In the genomic region with DNA sequence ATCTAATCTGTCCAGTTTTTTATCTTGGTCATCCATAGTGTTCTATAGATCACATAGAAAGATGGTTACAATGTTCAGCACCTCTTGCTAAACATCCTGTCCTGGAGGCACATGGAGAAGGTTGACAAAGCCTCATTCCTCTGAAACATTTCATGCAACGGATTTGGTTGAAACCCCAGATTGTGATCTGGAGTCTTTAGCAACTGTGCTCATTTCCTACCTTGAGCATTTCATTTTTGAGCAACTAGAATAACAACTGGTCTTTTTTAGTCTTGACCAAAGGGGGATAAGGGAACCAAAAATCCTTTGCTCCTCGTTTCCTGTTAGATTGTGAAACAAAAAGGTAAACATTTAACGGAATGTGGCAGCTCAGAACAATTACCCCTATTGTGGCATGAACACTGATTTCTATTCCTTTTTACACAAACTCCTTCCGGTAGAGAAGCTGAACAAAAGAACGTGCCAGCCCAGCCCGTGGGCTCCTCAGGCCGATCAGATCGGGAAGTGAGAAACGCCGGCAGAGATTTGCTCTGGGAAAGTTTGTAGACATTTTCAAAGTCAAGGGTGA, we compare ENCODE assay signal across 1 cellular context.
TF ChIP-seq lines count a peak whose summit lies in the region.

No MANE protein-coding gene starts in this region.

TF ChIP-seq in HepG2, 621 proteins besides CTCF, POLR2A, EP300 and RAD21 (continued from another document):
- TF ChIP-seq, protein P1, sequence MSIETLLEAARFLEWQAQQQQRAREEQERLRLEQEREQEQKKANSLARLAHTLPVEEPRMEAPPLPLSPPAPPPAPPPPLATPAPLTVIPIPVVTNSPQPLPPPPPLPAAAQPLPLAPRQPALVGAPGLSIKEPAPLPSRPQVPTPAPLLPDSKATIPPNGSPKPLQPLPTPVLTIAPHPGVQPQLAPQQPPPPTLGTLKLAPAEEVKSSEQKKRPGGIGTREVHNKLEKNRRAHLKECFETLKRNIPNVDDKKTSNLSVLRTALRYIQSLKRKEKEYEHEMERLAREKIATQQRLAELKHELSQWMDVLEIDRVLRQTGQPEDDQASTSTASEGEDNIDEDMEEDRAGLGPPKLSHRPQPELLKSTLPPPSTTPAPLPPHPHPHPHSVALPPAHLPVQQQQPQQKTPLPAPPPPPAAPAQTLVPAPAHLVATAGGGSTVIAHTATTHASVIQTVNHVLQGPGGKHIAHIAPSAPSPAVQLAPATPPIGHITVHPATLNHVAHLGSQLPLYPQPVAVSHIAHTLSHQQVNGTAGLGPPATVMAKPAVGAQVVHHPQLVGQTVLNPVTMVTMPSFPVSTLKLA (IDR thresholded peaks at IDR 0.05) = peak; percentile 8; the same call in 1 of the 2 replicates
- TF ChIP-seq KAT2B (IDR thresholded peaks at IDR 0.05; ENCODE audit: borderline replicate concordance, low read depth, low read length) = no peak
- TF ChIP-seq FOSL1 (CRISPR knock-in tag; IDR thresholded peaks at IDR 0.05; ENCODE audit: borderline replicate concordance) = no peak
- TF ChIP-seq HMGA1 (CRISPR knock-in tag; conservative IDR thresholded peaks at IDR 0.05) = no peak
- peak; percentile 31; the same call in 1 of the 2 replicates for TF ChIP-seq ZNF574 (CRISPR knock-in tag; IDR thresholded peaks at IDR 0.05)
- TF ChIP-seq KDM5A (IDR thresholded peaks at IDR 0.05; ENCODE audit: borderline replicate concordance, low read length) = no peak; the same call in 1 of the 2 replicates
- TF ChIP-seq LCORL (IDR thresholded peaks at IDR 0.05) = peak; percentile 97
- peak; percentile 95 for TF ChIP-seq LCORL (CRISPR knock-in tag; IDR thresholded peaks at IDR 0.05)
- TF ChIP-seq FOXA3 (CRISPR knock-in tag; IDR thresholded peaks at IDR 0.05) = peak; percentile 93
- TF ChIP-seq ZZZ3 (CRISPR knock-in tag; IDR thresholded peaks at IDR 0.05; ENCODE audit: borderline replicate concordance) = no peak
- no peak for TF ChIP-seq TAF15 (IDR thresholded peaks at IDR 0.05; ENCODE audit: low read depth, low read length, poor library complexity, severe bottlenecking)
- no peak for TF ChIP-seq ZFP36L2 (CRISPR knock-in tag; IDR thresholded peaks at IDR 0.05)
- TF ChIP-seq HES4 (CRISPR knock-in tag; IDR thresholded peaks at IDR 0.05; ENCODE audit: borderline replicate concordance) = no peak
- peak; percentile 97 for TF ChIP-seq ETV5 (CRISPR knock-in tag; IDR thresholded peaks at IDR 0.05; ENCODE audit: borderline replicate concordance)
- TF ChIP-seq ZNF558 (CRISPR knock-in tag; IDR thresholded peaks at IDR 0.05; ENCODE audit: borderline replicate concordance) = no peak; the same call in 1 of the 2 replicates
- no peak for TF ChIP-seq SNAI1 (CRISPR knock-in tag; IDR thresholded peaks at IDR 0.05; ENCODE audit: borderline replicate concordance)
- TF ChIP-seq ZNF543 (CRISPR knock-in tag; IDR thresholded peaks at IDR 0.05) = no peak
- peak; percentile 30; the same call in 1 of the 2 replicates for TF ChIP-seq ZMYM4 (CRISPR knock-in tag; IDR thresholded peaks at IDR 0.05)
- TF ChIP-seq ASH2L (IDR thresholded peaks at IDR 0.05; ENCODE audit: insufficient read length, low read depth, low read length) = peak; percentile 80
- TF ChIP-seq CREM (IDR thresholded peaks at IDR 0.05) = peak; percentile 81
- no peak for TF ChIP-seq CREM (CRISPR knock-in tag; IDR thresholded peaks at IDR 0.05)
- peak; percentile 87 for TF ChIP-seq TBX2 (CRISPR knock-in tag; IDR thresholded peaks at IDR 0.05; ENCODE audit: borderline replicate concordance)
- TF ChIP-seq GABPB1 (CRISPR knock-in tag; IDR thresholded peaks at IDR 0.05) = peak; percentile 63
- no peak; the same call in 1 of the 2 replicates for TF ChIP-seq ZBTB20 (CRISPR knock-in tag; IDR thresholded peaks at IDR 0.05; ENCODE audit: borderline replicate concordance, low read depth)
- no peak for TF ChIP-seq SMAD1 (CRISPR knock-in tag; IDR thresholded peaks at IDR 0.05; ENCODE audit: borderline replicate concordance, low read depth)
- 0 out of 2 replicates have a peak, but pooled peaks have one; percentile 79 for TF ChIP-seq NFKBIZ (CRISPR knock-in tag; IDR thresholded peaks at IDR 0.05)
- TF ChIP-seq U2AF2 (IDR thresholded peaks at IDR 0.05; ENCODE audit: low read depth, low read length) = no peak
- peak; percentile 53 for TF ChIP-seq HOXA3 (CRISPR knock-in tag; IDR thresholded peaks at IDR 0.05)
- no peak for TF ChIP-seq ZNF614 (CRISPR knock-in tag; IDR thresholded peaks at IDR 0.05; ENCODE audit: borderline replicate concordance)
- no peak for TF ChIP-seq SUZ12 (IDR thresholded peaks at IDR 0.05; ENCODE audit: low read depth, low read length)
- TF ChIP-seq HMGXB3 (CRISPR knock-in tag; IDR thresholded peaks at IDR 0.05; ENCODE audit: borderline replicate concordance) = 0 out of 2 replicates have a peak, but pooled peaks have one; percentile 13
- TF ChIP-seq, protein P2, sequence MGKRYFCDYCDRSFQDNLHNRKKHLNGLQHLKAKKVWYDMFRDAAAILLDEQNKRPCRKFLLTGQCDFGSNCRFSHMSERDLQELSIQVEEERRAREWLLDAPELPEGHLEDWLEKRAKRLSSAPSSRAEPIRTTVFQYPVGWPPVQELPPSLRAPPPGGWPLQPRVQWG (CRISPR knock-in tag; IDR thresholded peaks at IDR 0.05; ENCODE audit: borderline replicate concordance, low read depth) = no peak
- no peak for TF ChIP-seq PRPF4 (IDR thresholded peaks at IDR 0.05; ENCODE audit: low read depth, low read length, poor library complexity, severe bottlenecking)
- TF ChIP-seq, protein P3, sequence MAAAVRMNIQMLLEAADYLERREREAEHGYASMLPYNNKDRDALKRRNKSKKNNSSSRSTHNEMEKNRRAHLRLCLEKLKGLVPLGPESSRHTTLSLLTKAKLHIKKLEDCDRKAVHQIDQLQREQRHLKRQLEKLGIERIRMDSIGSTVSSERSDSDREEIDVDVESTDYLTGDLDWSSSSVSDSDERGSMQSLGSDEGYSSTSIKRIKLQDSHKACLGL (CRISPR knock-in tag; IDR thresholded peaks at IDR 0.05) = no peak
- TF ChIP-seq FOXJ3 (CRISPR knock-in tag; IDR thresholded peaks at IDR 0.05; ENCODE audit: borderline replicate concordance) = peak; percentile 70; the same call in 1 of the 2 replicates
- no peak for TF ChIP-seq PRDM4 (CRISPR knock-in tag; IDR thresholded peaks at IDR 0.05; ENCODE audit: borderline replicate concordance)
- TF ChIP-seq, protein P4, sequence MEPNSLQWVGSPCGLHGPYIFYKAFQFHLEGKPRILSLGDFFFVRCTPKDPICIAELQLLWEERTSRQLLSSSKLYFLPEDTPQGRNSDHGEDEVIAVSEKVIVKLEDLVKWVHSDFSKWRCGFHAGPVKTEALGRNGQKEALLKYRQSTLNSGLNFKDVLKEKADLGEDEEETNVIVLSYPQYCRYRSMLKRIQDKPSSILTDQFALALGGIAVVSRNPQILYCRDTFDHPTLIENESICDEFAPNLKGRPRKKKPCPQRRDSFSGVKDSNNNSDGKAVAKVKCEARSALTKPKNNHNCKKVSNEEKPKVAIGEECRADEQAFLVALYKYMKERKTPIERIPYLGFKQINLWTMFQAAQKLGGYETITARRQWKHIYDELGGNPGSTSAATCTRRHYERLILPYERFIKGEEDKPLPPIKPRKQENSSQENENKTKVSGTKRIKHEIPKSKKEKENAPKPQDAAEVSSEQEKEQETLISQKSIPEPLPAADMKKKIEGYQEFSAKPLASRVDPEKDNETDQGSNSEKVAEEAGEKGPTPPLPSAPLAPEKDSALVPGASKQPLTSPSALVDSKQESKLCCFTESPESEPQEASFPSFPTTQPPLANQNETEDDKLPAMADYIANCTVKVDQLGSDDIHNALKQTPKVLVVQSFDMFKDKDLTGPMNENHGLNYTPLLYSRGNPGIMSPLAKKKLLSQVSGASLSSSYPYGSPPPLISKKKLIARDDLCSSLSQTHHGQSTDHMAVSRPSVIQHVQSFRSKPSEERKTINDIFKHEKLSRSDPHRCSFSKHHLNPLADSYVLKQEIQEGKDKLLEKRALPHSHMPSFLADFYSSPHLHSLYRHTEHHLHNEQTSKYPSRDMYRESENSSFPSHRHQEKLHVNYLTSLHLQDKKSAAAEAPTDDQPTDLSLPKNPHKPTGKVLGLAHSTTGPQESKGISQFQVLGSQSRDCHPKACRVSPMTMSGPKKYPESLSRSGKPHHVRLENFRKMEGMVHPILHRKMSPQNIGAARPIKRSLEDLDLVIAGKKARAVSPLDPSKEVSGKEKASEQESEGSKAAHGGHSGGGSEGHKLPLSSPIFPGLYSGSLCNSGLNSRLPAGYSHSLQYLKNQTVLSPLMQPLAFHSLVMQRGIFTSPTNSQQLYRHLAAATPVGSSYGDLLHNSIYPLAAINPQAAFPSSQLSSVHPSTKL (CRISPR knock-in tag; IDR thresholded peaks at IDR 0.05) = peak; percentile 95
- TF ChIP-seq ZNF713 (CRISPR knock-in tag; IDR thresholded peaks at IDR 0.05) = no peak
- peak; percentile 75 for TF ChIP-seq TCF7 (IDR thresholded peaks at IDR 0.05; ENCODE audit: low read depth)
